ENCODE assay signal across 9 cellular contexts in the genomic region with DNA sequence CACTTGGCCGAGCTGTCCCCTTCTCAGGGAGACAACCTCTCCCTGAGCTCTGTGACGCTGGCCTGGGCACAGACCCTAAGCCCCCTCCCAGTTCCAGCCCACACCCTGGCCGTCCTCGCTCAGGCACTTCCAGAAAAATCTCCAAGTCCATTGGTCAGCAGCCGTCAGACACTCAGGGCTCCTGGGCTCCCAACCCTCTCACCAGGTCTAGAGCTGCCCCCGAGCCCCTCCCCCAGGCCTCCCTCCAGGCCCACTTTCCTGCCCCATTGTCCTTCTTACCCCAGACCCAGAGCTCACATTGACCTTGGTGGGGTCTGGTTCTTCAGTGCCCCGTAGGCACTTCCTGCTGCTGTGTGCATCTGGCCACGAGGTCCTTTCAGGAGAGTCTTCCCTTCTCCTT.
"Had no signal": no experiment of that assay in that cellular context is flagged by ENCODE, and none has a peak within 500 bp of the region (broad histone marks: within the 10 kb centered on the region; RNA-seq: fewer than 3 reads in every experiment).

No MANE protein-coding gene starts in this region.

- H3K4me1 Mint-ChIP-seq: IgD-negative memory B cell had no signal

- H3K9ac ChIP-seq: GM23248 had no signal

- H3K27ac Mint-ChIP-seq: HFFc6 had no signal

- H3K36me3 ChIP-seq: HAP-1 had no signal

- H2AFZ ChIP-seq: GM23248 had no signal

- H3K27me3 Mint-ChIP-seq: IgD-negative memory B cell had no signal

- FAIRE-seq: HepG2 had no signal

- DNase-seq: GM23248, GOT3, H7, HFFc6 had no signal

- H3K4me3 ChIP-seq: GM23248, HAP-1 had no signal

- ATAC-seq: HCT116, HepG2 had no signal

- H3K27ac ChIP-seq: GM23248, HL-60 had no signal

- H3K9me3 ChIP-seq: HAP-1 had no signal

- H3K4me3 Mint-ChIP-seq: HFFc6, IgD-negative memory B cell had no signal

- H3K9me3 Mint-ChIP-seq: HFFc6 had no signal

- H3K4me1 ChIP-seq: HAP-1 had no signal
